Comparison of ENCODE assay signal across 18 cellular contexts in the genomic region with DNA sequence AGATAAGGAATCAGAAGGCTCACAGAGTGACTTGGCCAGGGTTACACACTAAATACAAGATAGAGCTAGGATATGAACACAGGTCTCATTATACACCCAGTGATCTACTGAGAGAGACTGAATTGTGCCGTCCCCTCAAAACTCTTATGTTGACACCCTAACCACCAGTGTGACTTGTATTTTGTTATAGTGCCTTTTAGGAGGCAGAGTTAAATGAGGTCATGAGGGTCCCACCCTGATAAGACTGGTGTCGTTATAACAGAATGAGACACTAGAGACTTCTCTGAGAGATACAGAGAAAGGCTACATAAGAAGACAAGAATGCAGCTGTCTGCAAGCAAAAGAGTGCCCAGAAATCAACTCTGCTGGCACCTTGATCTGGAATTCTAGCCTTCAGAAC.
"Had no signal": no experiment of that assay in that cellular context is flagged by ENCODE, and none has a peak within 500 bp of the region (broad histone marks: within the 10 kb centered on the region; RNA-seq: fewer than 3 reads in every experiment).

No MANE protein-coding gene starts in this region.

- DNase-seq: activated CD4-positive, alpha-beta T cell treated with anti-CD3 and anti-CD28 coated beads for 48 hours; activated CD8-positive, alpha-beta memory T cell treated with anti-CD3 and anti-CD28 coated beads, Interleukin-2, amount 50 U/mL, for 4 hours; activated CD8-positive, alpha-beta T cell treated with anti-CD3 and anti-CD28 coated beads, Interleukin-2, amount 10 ng/mL, durations not matched to agents 7 days and 5 days; activated gamma-delta T cell; activated naive CD8-positive, alpha-beta T cell treated with anti-CD3 and anti-CD28 coated beads for 36 hours; activated T-cell treated with anti-CD3 and anti-CD28 coated beads, Interleukin-2, amount 50 U/mL, for 72 hours; amygdala; body of pancreas; endodermal cell; kidney; nephron progenitor cell; occipital lobe; sigmoid colon; stimulated activated CD4-positive, alpha-beta T cell treated with anti-CD3 and anti-CD28 coated beads, Interleukin-2, amount 100 ng/mL, for 24 hours; T-helper 17 cell had no signal

- H3K27ac Mint-ChIP-seq: activated CD8-positive, alpha-beta T cell treated with anti-CD3 and anti-CD28 coated beads, Interleukin-2, amount 10 ng/mL, durations not matched to agents 7 days and 5 days; activated naive CD8-positive, alpha-beta T cell treated with anti-CD3 and anti-CD28 coated beads for 36 hours; activated T-cell treated with anti-CD3 and anti-CD28 coated beads, Interleukin-2, amount 50 U/mL, for 72 hours; dendritic cell treated with granulocyte-macrophage colony-stimulating factor and Interleukin-4, amounts not matched to agents 40 ng/mL and 50 ng/mL, for 4 days; endodermal cell had no signal

- ATAC-seq: activated CD8-positive, alpha-beta T cell treated with anti-CD3 and anti-CD28 coated beads, Interleukin-2, amount 10 ng/mL, durations not matched to agents 7 days and 5 days; activated T-cell treated with anti-CD3 and anti-CD28 coated beads, Interleukin-2, amount 50 U/mL, for 72 hours; body of pancreas; T-helper 17 cell had no signal

- H3K4me2 ChIP-seq: hepatocyte had no signal

- H3K27me3 ChIP-seq: body of pancreas, hepatocyte, sigmoid colon had no signal

- H3K36me3 ChIP-seq: sigmoid colon, thoracic aorta had no signal

- H2AFZ ChIP-seq: hepatocyte had no signal

- FAIRE-seq: kidney had no signal

- H3K27me3 Mint-ChIP-seq: activated naive CD8-positive, alpha-beta T cell treated with anti-CD3 and anti-CD28 coated beads for 36 hours; dendritic cell treated with granulocyte-macrophage colony-stimulating factor and Interleukin-4, amounts not matched to agents 40 ng/mL and 50 ng/mL, for 4 days; T-helper 17 cell had no signal

- H3K9me3 Mint-ChIP-seq: activated naive CD8-positive, alpha-beta T cell treated with anti-CD3 and anti-CD28 coated beads for 36 hours; activated T-cell treated with anti-CD3 and anti-CD28 coated beads, Interleukin-2, amount 50 U/mL, for 72 hours; dendritic cell treated with granulocyte-macrophage colony-stimulating factor and Interleukin-4, amounts not matched to agents 40 ng/mL and 50 ng/mL, for 4 days; endodermal cell had no signal

- H3K4me3 Mint-ChIP-seq: activated CD8-positive, alpha-beta T cell treated with anti-CD3 and anti-CD28 coated beads, Interleukin-2, amount 10 ng/mL, durations not matched to agents 7 days and 5 days; activated naive CD8-positive, alpha-beta T cell treated with anti-CD3 and anti-CD28 coated beads for 36 hours; activated T-cell treated with anti-CD3 and anti-CD28 coated beads, Interleukin-2, amount 50 U/mL, for 72 hours; endodermal cell; nephron progenitor cell; T-helper 17 cell had no signal

- H3K4me3 ChIP-seq: body of pancreas, hepatocyte, sigmoid colon, thoracic aorta had no signal

- H3K9me3 ChIP-seq: body of pancreas, sigmoid colon, thoracic aorta had no signal

- H3K27ac ChIP-seq: body of pancreas, hepatocyte, sigmoid colon, thoracic aorta had no signal
